Comparison of ENCODE assay signal across 2 cellular contexts in the genomic region with DNA sequence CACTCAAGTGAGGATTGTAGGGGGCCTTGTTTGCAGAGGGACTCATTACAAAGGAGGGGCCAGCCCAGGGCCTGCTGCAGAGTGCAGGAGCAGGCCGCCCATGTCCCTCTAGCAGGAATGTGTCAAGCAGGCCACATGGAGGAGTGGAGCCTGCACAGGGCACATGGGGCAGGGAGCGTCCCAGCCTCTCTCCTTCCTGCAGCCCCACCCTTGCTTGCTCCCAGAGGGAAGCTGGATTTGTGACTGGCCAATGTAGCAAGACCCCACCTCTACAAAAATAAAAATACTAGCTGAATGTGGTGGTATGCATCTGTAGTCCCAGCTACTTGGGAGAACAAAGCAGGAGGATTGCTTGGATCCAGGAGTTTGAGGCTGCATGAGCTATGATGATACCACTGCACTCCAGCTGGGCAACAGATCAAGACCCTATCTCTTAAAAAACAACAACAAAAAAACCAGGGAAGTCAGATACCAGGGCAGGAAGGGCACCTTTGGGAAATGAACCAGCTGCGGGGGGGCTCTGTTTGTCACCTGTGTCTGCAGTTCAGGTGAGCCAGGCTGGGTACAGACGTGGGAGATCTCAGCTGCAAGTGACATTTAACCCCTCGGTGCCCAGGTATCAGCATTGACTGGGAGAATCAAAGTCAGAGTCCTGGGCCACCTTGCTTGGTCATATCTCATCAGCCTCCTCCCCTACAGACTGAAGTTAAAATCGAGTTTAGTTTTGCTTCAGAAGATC.
TF ChIP-seq lines count a peak whose summit lies in the region.

No MANE protein-coding gene starts in this region.

TF ChIP-seq in HEK293, 187 proteins besides CTCF, POLR2A, EP300 and RAD21:
- TF ChIP-seq ZNF121 (tag by site-specific recombination; IDR thresholded peaks at IDR 0.05) = peak; percentile 98
- TF ChIP-seq ZNF837 (tag by site-specific recombination; IDR thresholded peaks at IDR 0.05) = no peak

TF ChIP-seq in HepG2, 621 proteins besides CTCF, POLR2A, EP300 and RAD21:
- TF ChIP-seq ZNF652 (CRISPR knock-in tag; IDR thresholded peaks at IDR 0.05; ENCODE audit: borderline replicate concordance, low read depth) (peak; percentile 70), ZFAT (CRISPR knock-in tag; conservative IDR thresholded peaks at IDR 0.05) (no peak), ZFYVE20 (CRISPR knock-in tag; IDR thresholded peaks at IDR 0.05; ENCODE audit: borderline replicate concordance, low read depth) (no peak), CAMTA2 (CRISPR knock-in tag; IDR thresholded peaks at IDR 0.05; ENCODE audit: borderline replicate concordance) (no peak), ZNF224 (CRISPR knock-in tag; IDR thresholded peaks at IDR 0.05) (no peak), MTA1 (CRISPR knock-in tag; IDR thresholded peaks at IDR 0.05; ENCODE audit: borderline replicate concordance) (0 out of 2 replicates have a peak, but pooled peaks have one; percentile 8), TP53 (CRISPR knock-in tag; conservative IDR thresholded peaks at IDR 0.05) (no peak), ZFY (CRISPR knock-in tag; IDR thresholded peaks at IDR 0.05) (peak; percentile 39; the same call in 1 of the 2 replicates), SETDB1 (CRISPR knock-in tag; IDR thresholded peaks at IDR 0.05; ENCODE audit: borderline replicate concordance) (no peak), AGO2 (optimal IDR thresholded peaks at IDR 0.05; ENCODE audit: low read depth, low read length) (peak; percentile 46), ZNF839 (CRISPR knock-in tag; IDR thresholded peaks at IDR 0.05; ENCODE audit: borderline replicate concordance) (peak; percentile 9; the same call in 1 of the 2 replicates), ZNF501 (CRISPR knock-in tag; IDR thresholded peaks at IDR 0.05) (no peak), FOXK2 (IDR thresholded peaks at IDR 0.05) (no peak), ZSCAN31 (CRISPR knock-in tag; IDR thresholded peaks at IDR 0.05; ENCODE audit: low read depth) (0 out of 2 replicates have a peak, but pooled peaks have one; percentile 29), ZNF121 (CRISPR knock-in tag; IDR thresholded peaks at IDR 0.05) (peak; percentile 100), TRIM24 (CRISPR knock-in tag; IDR thresholded peaks at IDR 0.05) (no peak), ZMYM3 (CRISPR knock-in tag; IDR thresholded peaks at IDR 0.05) (peak; percentile 87), ZFX (CRISPR knock-in tag; IDR thresholded peaks at IDR 0.05; ENCODE audit: low read depth) (peak; percentile 49), ZNF510 (CRISPR knock-in tag; IDR thresholded peaks at IDR 0.05; ENCODE audit: low read depth) (no peak), FOXM1 (CRISPR knock-in tag; IDR thresholded peaks at IDR 0.05) (no peak), YEATS4 (CRISPR knock-in tag; IDR thresholded peaks at IDR 0.05; ENCODE audit: borderline replicate concordance) (no peak), ZNF350 (CRISPR knock-in tag; IDR thresholded peaks at IDR 0.05; ENCODE audit: borderline replicate concordance, low read depth) (no peak), SUZ12 (IDR thresholded peaks at IDR 0.05; ENCODE audit: low read depth, low read length) (no peak), ZZZ3 (CRISPR knock-in tag; IDR thresholded peaks at IDR 0.05; ENCODE audit: borderline replicate concordance) (no peak), ZNF563 (CRISPR knock-in tag; IDR thresholded peaks at IDR 0.05) (peak; percentile 28; the same call in 1 of the 2 replicates), KDM1A (CRISPR knock-in tag; IDR thresholded peaks at IDR 0.05) (0 out of 2 replicates have a peak, but pooled peaks have one; percentile 20), ZC3H4 (CRISPR knock-in tag; IDR thresholded peaks at IDR 0.05; ENCODE audit: borderline replicate concordance) (no peak), ZNF891 (CRISPR knock-in tag; IDR thresholded peaks at IDR 0.05) (0 out of 2 replicates have a peak, but pooled peaks have one; percentile 3)
- TF ChIP-seq, protein P1, sequence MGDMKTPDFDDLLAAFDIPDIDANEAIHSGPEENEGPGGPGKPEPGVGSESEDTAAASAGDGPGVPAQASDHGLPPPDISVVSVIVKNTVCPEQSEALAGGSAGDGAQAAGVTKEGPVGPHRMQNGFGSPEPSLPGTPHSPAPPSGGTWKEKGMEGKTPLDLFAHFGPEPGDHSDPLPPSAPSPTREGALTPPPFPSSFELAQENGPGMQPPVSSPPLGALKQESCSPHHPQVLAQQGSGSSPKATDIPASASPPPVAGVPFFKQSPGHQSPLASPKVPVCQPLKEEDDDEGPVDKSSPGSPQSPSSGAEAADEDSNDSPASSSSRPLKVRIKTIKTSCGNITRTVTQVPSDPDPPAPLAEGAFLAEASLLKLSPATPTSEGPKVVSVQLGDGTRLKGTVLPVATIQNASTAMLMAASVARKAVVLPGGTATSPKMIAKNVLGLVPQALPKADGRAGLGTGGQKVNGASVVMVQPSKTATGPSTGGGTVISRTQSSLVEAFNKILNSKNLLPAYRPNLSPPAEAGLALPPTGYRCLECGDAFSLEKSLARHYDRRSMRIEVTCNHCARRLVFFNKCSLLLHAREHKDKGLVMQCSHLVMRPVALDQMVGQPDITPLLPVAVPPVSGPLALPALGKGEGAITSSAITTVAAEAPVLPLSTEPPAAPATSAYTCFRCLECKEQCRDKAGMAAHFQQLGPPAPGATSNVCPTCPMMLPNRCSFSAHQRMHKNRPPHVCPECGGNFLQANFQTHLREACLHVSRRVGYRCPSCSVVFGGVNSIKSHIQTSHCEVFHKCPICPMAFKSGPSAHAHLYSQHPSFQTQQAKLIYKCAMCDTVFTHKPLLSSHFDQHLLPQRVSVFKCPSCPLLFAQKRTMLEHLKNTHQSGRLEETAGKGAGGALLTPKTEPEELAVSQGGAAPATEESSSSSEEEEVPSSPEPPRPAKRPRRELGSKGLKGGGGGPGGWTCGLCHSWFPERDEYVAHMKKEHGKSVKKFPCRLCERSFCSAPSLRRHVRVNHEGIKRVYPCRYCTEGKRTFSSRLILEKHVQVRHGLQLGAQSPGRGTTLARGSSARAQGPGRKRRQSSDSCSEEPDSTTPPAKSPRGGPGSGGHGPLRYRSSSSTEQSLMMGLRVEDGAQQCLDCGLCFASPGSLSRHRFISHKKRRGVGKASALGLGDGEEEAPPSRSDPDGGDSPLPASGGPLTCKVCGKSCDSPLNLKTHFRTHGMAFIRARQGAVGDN (CRISPR knock-in tag; IDR thresholded peaks at IDR 0.05) = peak; percentile 77
- TF ChIP-seq, protein P2, sequence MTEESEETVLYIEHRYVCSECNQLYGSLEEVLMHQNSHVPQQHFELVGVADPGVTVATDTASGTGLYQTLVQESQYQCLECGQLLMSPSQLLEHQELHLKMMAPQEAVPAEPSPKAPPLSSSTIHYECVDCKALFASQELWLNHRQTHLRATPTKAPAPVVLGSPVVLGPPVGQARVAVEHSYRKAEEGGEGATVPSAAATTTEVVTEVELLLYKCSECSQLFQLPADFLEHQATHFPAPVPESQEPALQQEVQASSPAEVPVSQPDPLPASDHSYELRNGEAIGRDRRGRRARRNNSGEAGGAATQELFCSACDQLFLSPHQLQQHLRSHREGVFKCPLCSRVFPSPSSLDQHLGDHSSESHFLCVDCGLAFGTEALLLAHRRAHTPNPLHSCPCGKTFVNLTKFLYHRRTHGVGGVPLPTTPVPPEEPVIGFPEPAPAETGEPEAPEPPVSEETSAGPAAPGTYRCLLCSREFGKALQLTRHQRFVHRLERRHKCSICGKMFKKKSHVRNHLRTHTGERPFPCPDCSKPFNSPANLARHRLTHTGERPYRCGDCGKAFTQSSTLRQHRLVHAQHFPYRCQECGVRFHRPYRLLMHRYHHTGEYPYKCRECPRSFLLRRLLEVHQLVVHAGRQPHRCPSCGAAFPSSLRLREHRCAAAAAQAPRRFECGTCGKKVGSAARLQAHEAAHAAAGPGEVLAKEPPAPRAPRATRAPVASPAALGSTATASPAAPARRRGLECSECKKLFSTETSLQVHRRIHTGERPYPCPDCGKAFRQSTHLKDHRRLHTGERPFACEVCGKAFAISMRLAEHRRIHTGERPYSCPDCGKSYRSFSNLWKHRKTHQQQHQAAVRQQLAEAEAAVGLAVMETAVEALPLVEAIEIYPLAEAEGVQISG (CRISPR knock-in tag; IDR thresholded peaks at IDR 0.05) = no peak
- TF ChIP-seq, protein P3, sequence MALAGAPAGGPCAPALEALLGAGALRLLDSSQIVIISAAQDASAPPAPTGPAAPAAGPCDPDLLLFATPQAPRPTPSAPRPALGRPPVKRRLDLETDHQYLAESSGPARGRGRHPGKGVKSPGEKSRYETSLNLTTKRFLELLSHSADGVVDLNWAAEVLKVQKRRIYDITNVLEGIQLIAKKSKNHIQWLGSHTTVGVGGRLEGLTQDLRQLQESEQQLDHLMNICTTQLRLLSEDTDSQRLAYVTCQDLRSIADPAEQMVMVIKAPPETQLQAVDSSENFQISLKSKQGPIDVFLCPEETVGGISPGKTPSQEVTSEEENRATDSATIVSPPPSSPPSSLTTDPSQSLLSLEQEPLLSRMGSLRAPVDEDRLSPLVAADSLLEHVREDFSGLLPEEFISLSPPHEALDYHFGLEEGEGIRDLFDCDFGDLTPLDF (CRISPR knock-in tag; IDR thresholded peaks at IDR 0.05) = no peak
- TF ChIP-seq, protein P4, sequence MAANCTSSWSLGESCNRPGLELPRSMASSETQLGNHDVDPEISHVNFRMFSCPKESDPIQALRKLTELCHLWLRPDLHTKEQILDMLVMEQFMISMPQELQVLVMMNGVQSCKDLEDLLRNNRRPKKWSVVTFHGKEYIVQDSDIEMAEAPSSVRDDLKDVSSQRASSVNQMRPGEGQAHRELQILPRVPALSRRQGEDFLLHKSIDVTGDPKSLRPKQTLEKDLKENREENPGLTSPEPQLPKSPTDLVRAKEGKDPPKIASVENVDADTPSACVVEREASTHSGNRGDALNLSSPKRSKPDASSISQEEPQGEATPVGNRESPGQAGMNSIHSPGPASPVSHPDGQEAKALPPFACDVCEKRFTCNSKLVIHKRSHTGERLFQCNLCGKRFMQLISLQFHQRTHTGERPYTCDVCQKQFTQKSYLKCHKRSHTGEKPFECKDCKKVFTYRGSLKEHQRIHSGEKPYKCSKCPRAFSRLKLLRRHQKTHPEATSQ (CRISPR knock-in tag; IDR thresholded peaks at IDR 0.05; ENCODE audit: borderline replicate concordance) = no peak
- TF ChIP-seq, protein P5, sequence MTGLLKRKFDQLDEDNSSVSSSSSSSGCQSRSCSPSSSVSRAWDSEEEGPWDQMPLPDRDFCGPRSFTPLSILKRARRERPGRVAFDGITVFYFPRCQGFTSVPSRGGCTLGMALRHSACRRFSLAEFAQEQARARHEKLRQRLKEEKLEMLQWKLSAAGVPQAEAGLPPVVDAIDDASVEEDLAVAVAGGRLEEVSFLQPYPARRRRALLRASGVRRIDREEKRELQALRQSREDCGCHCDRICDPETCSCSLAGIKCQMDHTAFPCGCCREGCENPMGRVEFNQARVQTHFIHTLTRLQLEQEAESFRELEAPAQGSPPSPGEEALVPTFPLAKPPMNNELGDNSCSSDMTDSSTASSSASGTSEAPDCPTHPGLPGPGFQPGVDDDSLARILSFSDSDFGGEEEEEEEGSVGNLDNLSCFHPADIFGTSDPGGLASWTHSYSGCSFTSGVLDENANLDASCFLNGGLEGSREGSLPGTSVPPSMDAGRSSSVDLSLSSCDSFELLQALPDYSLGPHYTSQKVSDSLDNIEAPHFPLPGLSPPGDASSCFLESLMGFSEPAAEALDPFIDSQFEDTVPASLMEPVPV (CRISPR knock-in tag; IDR thresholded peaks at IDR 0.05) = no peak
- TF ChIP-seq, protein P6, sequence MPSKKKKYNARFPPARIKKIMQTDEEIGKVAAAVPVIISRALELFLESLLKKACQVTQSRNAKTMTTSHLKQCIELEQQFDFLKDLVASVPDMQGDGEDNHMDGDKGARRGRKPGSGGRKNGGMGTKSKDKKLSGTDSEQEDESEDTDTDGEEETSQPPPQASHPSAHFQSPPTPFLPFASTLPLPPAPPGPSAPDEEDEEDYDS (CRISPR knock-in tag; IDR thresholded peaks at IDR 0.05) = no peak
- TF ChIP-seq, protein P7, sequence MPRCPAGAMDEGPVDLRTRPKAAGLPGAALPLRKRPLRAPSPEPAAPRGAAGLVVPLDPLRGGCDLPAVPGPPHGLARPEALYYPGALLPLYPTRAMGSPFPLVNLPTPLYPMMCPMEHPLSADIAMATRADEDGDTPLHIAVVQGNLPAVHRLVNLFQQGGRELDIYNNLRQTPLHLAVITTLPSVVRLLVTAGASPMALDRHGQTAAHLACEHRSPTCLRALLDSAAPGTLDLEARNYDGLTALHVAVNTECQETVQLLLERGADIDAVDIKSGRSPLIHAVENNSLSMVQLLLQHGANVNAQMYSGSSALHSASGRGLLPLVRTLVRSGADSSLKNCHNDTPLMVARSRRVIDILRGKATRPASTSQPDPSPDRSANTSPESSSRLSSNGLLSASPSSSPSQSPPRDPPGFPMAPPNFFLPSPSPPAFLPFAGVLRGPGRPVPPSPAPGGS (CRISPR knock-in tag; IDR thresholded peaks at IDR 0.05) = 0 out of 2 replicates have a peak, but pooled peaks have one; percentile 13
